Comparison of ENCODE assay signal across 7 cellular contexts in the genomic region with DNA sequence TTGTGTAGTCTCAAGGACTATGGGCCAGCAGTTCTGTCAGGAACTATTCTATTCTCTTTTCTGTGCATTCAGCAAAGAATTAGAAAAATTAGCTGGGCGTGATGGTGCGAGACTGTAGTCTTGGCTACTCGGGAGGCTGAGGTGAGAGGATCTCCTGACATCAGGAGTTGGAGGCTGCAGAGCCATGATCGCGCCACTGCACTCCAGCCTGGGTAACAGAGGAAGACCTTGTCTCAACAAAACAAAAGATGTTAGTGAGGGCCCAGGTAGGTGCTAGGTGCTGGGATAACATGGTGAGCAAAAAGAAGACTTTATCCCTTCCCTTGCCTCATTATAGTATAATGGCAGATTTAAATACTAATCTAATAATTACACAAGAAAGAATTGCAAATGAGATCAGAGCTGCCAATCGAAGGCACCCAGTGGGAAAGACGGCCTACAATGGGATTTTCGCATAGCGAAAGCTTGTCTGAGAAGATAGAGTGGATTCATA. TPM values are rescaled to one million over a fixed set of nuclear protein-coding genes. Genes with fewer than 3 reads are reported as not detected.
DNase-seq lines count a peak whose midpoint lies in the region; ATAC-seq, FAIRE-seq and TF ChIP-seq lines count a peak whose summit lies in the region.

No MANE protein-coding gene starts in this region.

- H3K27ac ChIP-seq in ectodermal cell (ENCODE audit: insufficient read depth, low read depth, low read length, poor library complexity, severe bottlenecking): no peak overlapping the region
- no peak overlapping the region for H3K27ac ChIP-seq in neural progenitor cell

- FAIRE-seq in frontal cortex (lab: Jason Lieb, UNC): no peak

- H3K79me2 ChIP-seq in neural progenitor cell (ENCODE audit: low read depth): peaks cover 36% of the 10 kb centered on the region

- peak overlapping the region; percentile 97 for H3K4me2 ChIP-seq in neural progenitor cell

- H3K4me1 Mint-ChIP-seq in IgD-negative memory B cell (peaks cover 14 to 27% (median 16%) of the 10 kb centered on the region in 3 donors), neural progenitor cell (peaks cover 8% of the 10 kb centered on the region)

- TF ChIP-seq CTCF in neural progenitor cell (IDR thresholded peaks at IDR 0.05) (no peak), GM13976 (IDR thresholded peaks at IDR 0.05; ENCODE audit: borderline replicate concordance, control extremely low read depth, extremely low read depth, insufficient read depth, missing control alignments) (no peak)

- peak; percentile 1 for ATAC-seq in GM19397 (IDR thresholded peaks at IDR 0.05; ENCODE audit: unreplicated experiment)

- no peaks in the 10 kb centered on the region for H3K27me3 Mint-ChIP-seq in IgD-negative memory B cell
- H3K27me3 Mint-ChIP-seq in neural progenitor cell (ENCODE audit: insufficient read depth, low read depth): no peaks in the 10 kb centered on the region

- in situ Hi-C loops in GM13976 (cut with MboI; ENCODE audit: low sequenced_read_pairs, unreplicated experiment): no loop called here

- no peak for DNase-seq in neural progenitor cell (ENCODE audit: low spot score)
- no peak for DNase-seq in inferior parietal cortex (ENCODE audit: extremely low spot score)
- no peak for DNase-seq in GM13976 (ENCODE audit: low spot score)
- no peak for DNase-seq in frontal cortex (ENCODE audit: low spot score in 2 of 2)

- H3K4me3 ChIP-seq in ectodermal cell (ENCODE audit: insufficient read depth, low read depth, low read length) (peak overlapping the region; percentile 80), neural progenitor cell (peak overlapping the region; percentile 87)

- H3K9ac ChIP-seq in neural progenitor cell: no peak overlapping the region

- no peaks in the 10 kb centered on the region for H3K4me1 ChIP-seq in ectodermal cell (ENCODE audit: control insufficient read depth, insufficient read depth, low read length)
- H3K4me1 ChIP-seq in neural progenitor cell: no peaks in the 10 kb centered on the region

- no peaks in the 10 kb centered on the region for H4K20me1 ChIP-seq in neural progenitor cell (ENCODE audit: low read depth)

- WGBS in ectodermal cell, 2 experiments: 81 to 84% methylated on average over 9 of the region's 9 CpGs

- no peaks in the 10 kb centered on the region for H3K9me3 ChIP-seq in ectodermal cell (ENCODE audit: control insufficient read depth, low read length)
- no peaks in the 10 kb centered on the region for H3K9me3 ChIP-seq in neural progenitor cell (ENCODE audit: low read depth)

- H3K27me3 ChIP-seq in ectodermal cell (ENCODE audit: control insufficient read depth, insufficient read depth, low read length, poor library complexity, severe bottlenecking) (no peaks in the 10 kb centered on the region), neural progenitor cell (no peaks in the 10 kb centered on the region)

- no peaks in the 10 kb centered on the region for H3F3A ChIP-seq in neural progenitor cell (ENCODE audit: low read depth)

- H3K27ac Mint-ChIP-seq in IgD-negative memory B cell (peak overlapping the region; percentile 69 to 98 (median 91)), neural progenitor cell (peak overlapping the region; percentile 98)

- peaks cover 3% of the 10 kb centered on the region for H3K36me3 Mint-ChIP-seq in IgD-negative memory B cell
- peaks cover 17% of the 10 kb centered on the region for H3K36me3 Mint-ChIP-seq in neural progenitor cell

- H2AFZ ChIP-seq in neural progenitor cell (replicated peaks): peak overlapping the region; percentile 93

- H3K36me3 ChIP-seq in ectodermal cell (ENCODE audit: control insufficient read depth, insufficient read depth, low read length): peaks cover 13% of the 10 kb centered on the region
- peaks cover 13% of the 10 kb centered on the region for H3K36me3 ChIP-seq in neural progenitor cell

- H3K9me3 Mint-ChIP-seq in IgD-negative memory B cell (no peaks in the 10 kb centered on the region), neural progenitor cell (peaks cover 7% of the 10 kb centered on the region)

- peak overlapping the region; percentile 93 to 98 (median 96) for H3K4me3 Mint-ChIP-seq in IgD-negative memory B cell
- H3K4me3 Mint-ChIP-seq in neural progenitor cell: peak overlapping the region; percentile 95

RNA-seq across cellular contexts. Expression of a gene that starts 0.4 kb away (rescaled TPM):
- 34.4 TPM for polyA plus RNA-seq in IgD-negative memory B cell
- 46.0 TPM for polyA plus RNA-seq in ectodermal cell (2013, experiment 1 of 4)
- polyA plus RNA-seq in ectodermal cell (2013, experiment 2 of 4): 51.2 TPM
- 32.5 TPM for polyA plus RNA-seq in ectodermal cell (2013, experiment 3 of 4)
- polyA plus RNA-seq in ectodermal cell (2013, experiment 4 of 4): 41.1 TPM
- 51.7 and 80.4 TPM in 2 replicates for total RNA-seq in neural progenitor cell (ENCODE audit: low replicate concordance)
- 31.0 TPM for total RNA-seq in frontal cortex
